ENCODE assay signal across 9 cellular contexts in the genomic region with DNA sequence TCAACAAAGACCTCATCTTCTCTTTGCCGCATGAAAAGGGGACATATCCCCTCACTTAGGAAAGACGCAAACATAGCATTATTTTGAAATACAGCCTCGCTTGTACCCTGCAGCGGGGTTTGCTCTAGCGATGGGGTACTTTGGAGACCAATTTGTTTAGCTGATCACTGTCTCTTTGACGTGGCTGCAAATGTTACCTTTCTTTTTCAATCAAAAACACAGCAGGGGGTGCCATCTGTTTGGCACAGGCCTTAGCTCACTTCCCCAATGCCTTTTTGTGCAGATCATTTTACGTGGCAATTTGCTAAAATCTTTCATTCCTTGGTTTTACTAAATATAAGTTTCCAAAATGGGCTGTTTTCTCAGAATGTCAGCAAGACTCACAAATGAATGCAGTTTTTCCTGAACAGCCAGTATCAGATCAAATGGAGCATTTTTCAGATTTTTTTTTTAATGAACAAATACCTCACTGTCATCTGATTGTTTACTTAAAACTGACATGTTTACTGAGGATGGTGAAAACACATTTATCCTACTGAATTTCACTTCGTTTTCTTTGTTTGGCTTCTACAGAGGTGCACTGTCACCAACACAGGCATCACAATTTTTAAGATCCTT.
A peak's percentile ranks its signal among the peaks of the same experiment; 100 is the strongest.
DNase-seq lines count a peak whose midpoint lies in the region; ATAC-seq lines count a peak whose summit lies in the region.
"Had no signal": no experiment of that assay in that cellular context is flagged by ENCODE, and none has a peak within 500 bp of the region (broad histone marks: within the 10 kb centered on the region; RNA-seq: fewer than 3 reads in every experiment).

No MANE protein-coding gene starts in this region.

- H3K4me1 Mint-ChIP-seq in naive thymus-derived CD8-positive, alpha-beta T cell = no peaks in the 10 kb centered on the region

- no peaks in the 10 kb centered on the region for H3K36me3 Mint-ChIP-seq in naive thymus-derived CD8-positive, alpha-beta T cell

- DNase-seq in NCI-H1105 (lab: John Stamatoyannopoulos, UW) (peak; percentile 42), NCI-H345 (lab: John Stamatoyannopoulos, UW) (peak; percentile 90), retina (peak; percentile 74), occipital lobe (lab: John Stamatoyannopoulos, UW) (no peak)
- no peak for DNase-seq in naive thymus-derived CD8-positive, alpha-beta T cell
- DNase-seq: activated T-cell treated with anti-CD3 and anti-CD28 coated beads, Interleukin-2, amount 50 U/mL, for 4 hours; adrenal gland had no signal

- POLR2A ChIA-PET in naive thymus-derived CD8-positive, alpha-beta T cell (lab: Charles Lee) = no interaction called here

- H3K27ac Mint-ChIP-seq in naive thymus-derived CD8-positive, alpha-beta T cell = peak overlapping the region in 1 of 10 donors; percentile 45

- no peak for ATAC-seq in GM18511 (IDR thresholded peaks at IDR 0.05; ENCODE audit: unreplicated experiment)
- no peak for ATAC-seq in naive thymus-derived CD8-positive, alpha-beta T cell
- ATAC-seq: activated T-cell treated with anti-CD3 and anti-CD28 coated beads, Interleukin-2, amount 50 U/mL, for 4 hours had no signal

- H3K27me3 Mint-ChIP-seq in naive thymus-derived CD8-positive, alpha-beta T cell = peaks cover 0 to 35% (median 7%) of the 10 kb centered on the region in 5 donors

- peak overlapping the region; percentile 57 for H3K27ac ChIP-seq in cingulate gyrus (ENCODE audit: low read depth, low read length)
- H3K27ac ChIP-seq: adrenal gland had no signal

- H3K4me3 Mint-ChIP-seq in naive thymus-derived CD8-positive, alpha-beta T cell = no peak overlapping the region
- H3K4me3 Mint-ChIP-seq: activated T-cell treated with anti-CD3 and anti-CD28 coated beads, Interleukin-2, amount 50 U/mL, for 4 hours had no signal

- H3K9me3 Mint-ChIP-seq in naive thymus-derived CD8-positive, alpha-beta T cell = no peaks in the 10 kb centered on the region
- H3K9me3 Mint-ChIP-seq: activated T-cell treated with anti-CD3 and anti-CD28 coated beads, Interleukin-2, amount 50 U/mL, for 4 hours had no signal

Comparison
In these comparisons a context has a peak if more than half of its experiments do, and no peak if none do; other contexts are left out.
1. DNase-seq: peak in NCI-H1105 (single experiment), NCI-H345 (single experiment) and retina (single experiment); none in occipital lobe (single experiment) and naive thymus-derived CD8-positive, alpha-beta T cell (0 of 10).